ENCODE assay signal across 8 cellular contexts in genomic region chr1:15949453-15950245, GRCh38. TPM values are rescaled to one million over a fixed set of nuclear protein-coding genes. Genes with fewer than 3 reads are reported as not detected.
DNase-seq lines count a peak whose midpoint lies in the region; ATAC-seq and TF ChIP-seq lines count a peak whose summit lies in the region.

No MANE protein-coding gene starts in this region.

- 48 to 54% methylated on average over 16 to 23 of the region's 25 CpGs for WGBS in mesodermal cell (ENCODE audit: insufficient coverage in 2 of 2), 2 experiments

- BruUV-seq in A673 (replicated peaks; lab: Mats Ljungman, UMichigan), result no TSS peak

- intact Hi-C loops in A673 (cut with micrococcal nuclease; ENCODE audit: unreplicated experiment), result loop anchor here (5.0 kb wide), 1 partner anchor 147 kb away; no protein-coding TSS in a partner anchor

- DNase-seq in A673 (ENCODE audit: low spot score) (peak; percentile 69), HT1080 (ENCODE audit: low read depth) (peak; percentile 94), ecto neural progenitor cell (ENCODE audit: low spot score) (peak; percentile 54)
- DNase-seq in activated CD8-positive, alpha-beta memory T cell treated with anti-CD3 and anti-CD28 coated beads for 4 hours (ENCODE audit: low read depth in 2 of 2), result peak; percentile 87 to 88
- DNase-seq in stimulated activated CD8-positive, alpha-beta memory T cell treated with anti-CD3 and anti-CD28 coated beads, Interleukin-15, amount 100 ng/mL, for 4 hours (ENCODE audit: low read depth in 2 of 2), result peak; percentile 88 to 90

- H3K4me1 ChIP-seq in A673 (ENCODE audit: insufficient read depth, low read length, poor library complexity, severe bottlenecking) (peaks cover 62% of the 10 kb centered on the region), mesodermal cell (ENCODE audit: control insufficient read depth, insufficient read depth, low read length, poor library complexity, severe bottlenecking) (peaks cover 59% of the 10 kb centered on the region)

- CTCF ChIA-PET in A673 (lab: Charles Lee), result no interaction called here

- POLR2A ChIA-PET in A673 (lab: Charles Lee; ENCODE audit: low non-redundant PET), result interaction anchor here (0.5 kb wide), 1 partner anchor 124 kb away, joined by 9 read pairs; no protein-coding TSS in a partner anchor

- H3K36me3 ChIP-seq in A673 (ENCODE audit: insufficient read depth, low read length, poor library complexity, severe bottlenecking) (peaks cover 26% of the 10 kb centered on the region), mesodermal cell (ENCODE audit: control insufficient read depth, insufficient read depth, low read length) (peaks cover 50% of the 10 kb centered on the region)

- no peak for TF ChIP-seq CTCF in A673 (conservative IDR thresholded peaks at IDR 0.05; ENCODE audit: low read depth, low read length)

- peak; percentile 59 for ATAC-seq in GM19372 (IDR thresholded peaks at IDR 0.05; ENCODE audit: low read depth, unreplicated experiment)
- ATAC-seq in GM18873 (IDR thresholded peaks at IDR 0.05; ENCODE audit: low FRiP score, unreplicated experiment), result no peak

- no peaks in the 10 kb centered on the region for H3K27me3 ChIP-seq in A673 (replicated peaks; ENCODE audit: insufficient read depth, low read depth, low read length, poor library complexity)

- H3K4me3 ChIP-seq in A673 (ENCODE audit: low read depth, low read length, poor library complexity, severe bottlenecking) (no peak overlapping the region), mesodermal cell (ENCODE audit: extremely low read depth, insufficient read depth, low read length, poor library complexity, severe bottlenecking) (peak overlapping the region; percentile 2)

- H3K9me3 ChIP-seq in A673 (ENCODE audit: low read depth, low read length, poor library complexity, severe bottlenecking) (no peaks in the 10 kb centered on the region), mesodermal cell (ENCODE audit: control insufficient read depth, low read length) (no peaks in the 10 kb centered on the region)

- H3K27ac ChIP-seq in A673 (ENCODE audit: low read depth, low read length, poor library complexity, severe bottlenecking) (peak overlapping the region; percentile 57), mesodermal cell (ENCODE audit: low read depth, low read length, severe bottlenecking) (peak overlapping the region; percentile 90)

RNA-seq across cellular contexts. Expression of gene ZBTB17, which starts 26.3 kb away (rescaled TPM):
- 50.1 and 50.3 TPM in 2 replicates for total RNA-seq in A673 (2021)
- total RNA-seq in HT1080 (2014; rRNA removed; shearing (Covaris generic)), result 40.0 and 52.2 TPM in 2 replicates
- polyA plus RNA-seq in HT1080 (2015; cell fraction: cytosol; rRNA removed), result 19.8 and 21.0 TPM in 2 replicates
- 71.9 and 78.5 TPM in 2 replicates for polyA plus RNA-seq in HT1080 (2015; cell fraction: nucleus; rRNA removed)
- polyA plus RNA-seq in mesodermal cell (2013, experiment 1 of 2), result 27.9 TPM
- 21.7 TPM for polyA plus RNA-seq in mesodermal cell (2013, experiment 2 of 2)

RNA-seq across cellular contexts. Expression of gene SRARP, which starts 54.4 kb away (rescaled TPM):
- not detected in 2 replicates for total RNA-seq in A673 (2021)
- not detected in 2 replicates for total RNA-seq in HT1080 (2014; rRNA removed; shearing (Covaris generic))
- not detected in 2 replicates for polyA plus RNA-seq in HT1080 (2015; cell fraction: cytosol; rRNA removed)
- polyA plus RNA-seq in HT1080 (2015; cell fraction: nucleus; rRNA removed), result not detected in 2 replicates
- 0.44 TPM for polyA plus RNA-seq in mesodermal cell (2013, experiment 1 of 2)
- polyA plus RNA-seq in mesodermal cell (2013, experiment 2 of 2), result 0.61 TPM
